ENCODE assay signal across 22 cellular contexts in genomic region chr2:169303579-169304285, GRCh38. TPM values are rescaled to one million over a fixed set of nuclear protein-coding genes. Genes with fewer than 3 reads are reported as not detected.
A peak's percentile ranks its signal among the peaks of the same experiment; 100 is the strongest.
DNase-seq lines count a peak whose midpoint lies in the region; ATAC-seq and FAIRE-seq lines count a peak whose summit lies in the region.
"Had no signal": no experiment of that assay in that cellular context is flagged by ENCODE, and none has a peak within 500 bp of the region (broad histone marks: within the 10 kb centered on the region; RNA-seq: fewer than 3 reads in every experiment).

No MANE protein-coding gene starts in this region.

- no peak overlapping the region for H3K9ac ChIP-seq in mesendoderm (ENCODE audit: low read length)
- H3K9ac ChIP-seq: KMS-11 had no signal

- no peak for FAIRE-seq in small intestine (lab: Jason Lieb, UNC)
- FAIRE-seq: H1 had no signal

- H3K9me3 ChIP-seq in small intestine (ENCODE audit: control insufficient read depth, low read depth) = no peaks in the 10 kb centered on the region
- H3K9me3 ChIP-seq: MG63 had no signal

- H2BK120ac ChIP-seq in mesendoderm (ENCODE audit: low read depth, low read length) = no peak overlapping the region

- DNase-seq in RPMI7951 (ENCODE audit: low read depth) (peak; percentile 4), mesendoderm (no peak), small intestine (peak; percentile 3), NOMO-1 treated with DMSO at 0.1 percent for 48 hours (lab: John Stamatoyannopoulos, UW; ENCODE audit: unreplicated experiment) (no peak), NCI-H2081 treated with DMSO at 0.1 percent for 48 hours (lab: John Stamatoyannopoulos, UW) (no peak), KBM-7 (no peak)
- DNase-seq: DMS79 treated with DMSO at 0.1 percent for 48 hours, MG63, NCI-H1048, NCI-H146, NCI-H2029 treated with DMSO at 0.1 percent for 48 hours, NCI-H2171 treated with DMSO at 0.1 percent for 48 hours, NCI-H446 treated with DMSO at 0.1 percent for 48 hours, NCI-H69, RPMI8226, SHP77 treated with DMSO at 0.1 percent for 48 hours had no signal

- no peak overlapping the region for H3K18ac ChIP-seq in mesendoderm (ENCODE audit: low read length)

- H3K4me2 ChIP-seq in mesendoderm (ENCODE audit: low read length) = no peak overlapping the region
- H3K4me2 ChIP-seq: KMS-11 had no signal

- no peak overlapping the region for H2AK5ac ChIP-seq in mesendoderm (ENCODE audit: low read length)

- no peaks in the 10 kb centered on the region for H3K79me2 ChIP-seq in mesendoderm (ENCODE audit: control insufficient read depth, insufficient read depth, low read length)

- H3K27ac ChIP-seq in cingulate gyrus (ENCODE audit: low read depth, low read length) (peak overlapping the region; percentile 15), mesendoderm (ENCODE audit: low read depth, low read length) (no peak overlapping the region), small intestine (ENCODE audit: low read depth in 1 of 2, low read length in 1 of 2) (no peak overlapping the region)
- H3K27ac ChIP-seq: C4-2B, KMS-11 had no signal

- H3K36me3 ChIP-seq in mesendoderm (ENCODE audit: control insufficient read depth, insufficient read depth, low read length) (no peaks in the 10 kb centered on the region), small intestine (ENCODE audit: control insufficient read depth in 2 of 2, insufficient read depth in 2 of 2, low read length in 2 of 2) (no peaks in the 10 kb centered on the region)
- H3K36me3 ChIP-seq: MG63 had no signal

- H3K4me3 ChIP-seq in mesendoderm (ENCODE audit: low read length) = no peak overlapping the region
- H3K4me3 ChIP-seq in small intestine (ENCODE audit: low read depth in 1 of 2, low read length in 2 of 2) = no peak overlapping the region
- H3K4me3 ChIP-seq: MG63 had no signal

- H3K4ac ChIP-seq in mesendoderm (ENCODE audit: low read depth, low read length) = peak overlapping the region; percentile 12

- H3K27me3 ChIP-seq in mesendoderm (ENCODE audit: insufficient read depth, low read length, poor library complexity) (no peaks in the 10 kb centered on the region), small intestine (ENCODE audit: control insufficient read depth in 2 of 2, insufficient read depth in 2 of 2, low read length in 2 of 2) (no peaks in the 10 kb centered on the region)

- no peak overlapping the region for H2BK5ac ChIP-seq in mesendoderm (ENCODE audit: low read length)

- H2BK15ac ChIP-seq in mesendoderm (replicated peaks; ENCODE audit: low read depth) = no peak overlapping the region

- H3K56ac ChIP-seq in mesendoderm (ENCODE audit: low read length) = no peak overlapping the region

- ATAC-seq in GM18502 (IDR thresholded peaks at IDR 0.05; ENCODE audit: poor library complexity, unreplicated experiment) = no peak

- in situ Hi-C loops in KBM-7 (cut with MboI; ENCODE audit: low pct_unique_long_range_greater_than_20kb, low sequenced_read_pairs) = no loop called here

- WGBS in mesendoderm (ENCODE audit: extremely low coverage, insufficient coverage, low lambda C conversion rate) = no CpG with 5 or more reads among the region's 4 CpGs
- 57 to 74% (median 59%) methylated on average over 4 of the region's 4 CpGs for WGBS in small intestine, 3 donors

- H3K23ac ChIP-seq in mesendoderm (ENCODE audit: low read length) = no peak overlapping the region

- H4K5ac ChIP-seq in mesendoderm (ENCODE audit: low read length) = no peak overlapping the region

- H3K4me1 ChIP-seq in mesendoderm (ENCODE audit: control insufficient read depth, low read depth, low read length) = no peaks in the 10 kb centered on the region
- no peaks in the 10 kb centered on the region for H3K4me1 ChIP-seq in small intestine (ENCODE audit: control insufficient read depth in 2 of 2, insufficient read depth in 1 of 2, low read depth in 1 of 2, low read length in 1 of 2)

- H4K8ac ChIP-seq in mesendoderm (ENCODE audit: low read depth, low read length) = no peak overlapping the region

- no peaks in the 10 kb centered on the region for H3K79me1 ChIP-seq in mesendoderm (ENCODE audit: low read length)

RNA-seq across cellular contexts. Expression of gene LRP2, which starts 58.6 kb away (rescaled TPM):
- not detected in 2 replicates for total RNA-seq in RPMI7951 (2014; rRNA removed; shearing (Covaris generic))
- polyA plus RNA-seq in mesendoderm (2013, experiment 1 of 2) = 2.0 TPM
- polyA plus RNA-seq in mesendoderm (2013, experiment 2 of 2) = 2.0 TPM
- under 1 TPM in 1 of 3 donors, not detected in 2; 0.01 TPM for polyA plus RNA-seq in small intestine
- total RNA-seq: HT-29 had no signal

Comparison
In these comparisons a context has a peak if more than half of its experiments do, and no peak if none do; other contexts are left out.
1. DNase-seq: peak in RPMI7951 (single experiment) and small intestine (single experiment); none in mesendoderm (single experiment), NOMO-1 treated with DMSO at 0.1 percent for 48 hours (single experiment), NCI-H2081 treated with DMSO at 0.1 percent for 48 hours (single experiment) and KBM-7 (single experiment).